3 cellular contexts compared by ENCODE assay signal in genomic region chr1:156393095-156393494, GRCh38.
TF ChIP-seq lines count a peak whose summit lies in the region.

No MANE protein-coding gene starts in this region.

TF ChIP-seq in GM23338, 12 proteins besides CTCF, POLR2A, EP300 and RAD21 (continues in another document):
- TF ChIP-seq, protein P1, sequence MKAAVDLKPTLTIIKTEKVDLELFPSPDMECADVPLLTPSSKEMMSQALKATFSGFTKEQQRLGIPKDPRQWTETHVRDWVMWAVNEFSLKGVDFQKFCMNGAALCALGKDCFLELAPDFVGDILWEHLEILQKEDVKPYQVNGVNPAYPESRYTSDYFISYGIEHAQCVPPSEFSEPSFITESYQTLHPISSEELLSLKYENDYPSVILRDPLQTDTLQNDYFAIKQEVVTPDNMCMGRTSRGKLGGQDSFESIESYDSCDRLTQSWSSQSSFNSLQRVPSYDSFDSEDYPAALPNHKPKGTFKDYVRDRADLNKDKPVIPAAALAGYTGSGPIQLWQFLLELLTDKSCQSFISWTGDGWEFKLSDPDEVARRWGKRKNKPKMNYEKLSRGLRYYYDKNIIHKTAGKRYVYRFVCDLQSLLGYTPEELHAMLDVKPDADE (IDR thresholded peaks at IDR 0.05): no peak
- no peak for TF ChIP-seq ZNF462 (CRISPR knock-in tag; IDR thresholded peaks at IDR 0.05)
- TF ChIP-seq EZH2phosphoT487 (IDR thresholded peaks at IDR 0.05; ENCODE audit: unreplicated experiment): no peak
- TF ChIP-seq EZH2 (IDR thresholded peaks at IDR 0.05; ENCODE audit: low read depth, unreplicated experiment): no peak
- no peak for TF ChIP-seq JUNB (IDR thresholded peaks at IDR 0.05; ENCODE audit: unreplicated experiment)

TF ChIP-seq in GM12878, 131 proteins besides CTCF, POLR2A, EP300 and RAD21:
- no peak for TF ChIP-seq RCOR1 (conservative IDR thresholded peaks at IDR 0.05; ENCODE audit: low read depth, low read length)
- no peak for TF ChIP-seq NKRF (conservative IDR thresholded peaks at IDR 0.05)
- no peak for TF ChIP-seq EED (IDR thresholded peaks at IDR 0.05; ENCODE audit: low read depth)
- TF ChIP-seq MEF2B (IDR thresholded peaks at IDR 0.05; ENCODE audit: partially characterized antibody, poor library complexity, severe bottlenecking): peak; percentile 93
- TF ChIP-seq, protein P2, sequence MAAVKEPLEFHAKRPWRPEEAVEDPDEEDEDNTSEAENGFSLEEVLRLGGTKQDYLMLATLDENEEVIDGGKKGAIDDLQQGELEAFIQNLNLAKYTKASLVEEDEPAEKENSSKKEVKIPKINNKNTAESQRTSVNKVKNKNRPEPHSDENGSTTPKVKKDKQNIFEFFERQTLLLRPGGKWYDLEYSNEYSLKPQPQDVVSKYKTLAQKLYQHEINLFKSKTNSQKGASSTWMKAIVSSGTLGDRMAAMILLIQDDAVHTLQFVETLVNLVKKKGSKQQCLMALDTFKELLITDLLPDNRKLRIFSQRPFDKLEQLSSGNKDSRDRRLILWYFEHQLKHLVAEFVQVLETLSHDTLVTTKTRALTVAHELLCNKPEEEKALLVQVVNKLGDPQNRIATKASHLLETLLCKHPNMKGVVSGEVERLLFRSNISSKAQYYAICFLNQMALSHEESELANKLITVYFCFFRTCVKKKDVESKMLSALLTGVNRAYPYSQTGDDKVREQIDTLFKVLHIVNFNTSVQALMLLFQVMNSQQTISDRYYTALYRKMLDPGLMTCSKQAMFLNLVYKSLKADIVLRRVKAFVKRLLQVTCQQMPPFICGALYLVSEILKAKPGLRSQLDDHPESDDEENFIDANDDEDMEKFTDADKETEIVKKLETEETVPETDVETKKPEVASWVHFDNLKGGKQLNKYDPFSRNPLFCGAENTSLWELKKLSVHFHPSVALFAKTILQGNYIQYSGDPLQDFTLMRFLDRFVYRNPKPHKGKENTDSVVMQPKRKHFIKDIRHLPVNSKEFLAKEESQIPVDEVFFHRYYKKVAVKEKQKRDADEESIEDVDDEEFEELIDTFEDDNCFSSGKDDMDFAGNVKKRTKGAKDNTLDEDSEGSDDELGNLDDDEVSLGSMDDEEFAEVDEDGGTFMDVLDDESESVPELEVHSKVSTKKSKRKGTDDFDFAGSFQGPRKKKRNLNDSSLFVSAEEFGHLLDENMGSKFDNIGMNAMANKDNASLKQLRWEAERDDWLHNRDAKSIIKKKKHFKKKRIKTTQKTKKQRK (IDR thresholded peaks at IDR 0.05; ENCODE audit: low read depth, low read length): no peak
- no peak for TF ChIP-seq SUZ12 (IDR thresholded peaks at IDR 0.05; ENCODE audit: unreplicated experiment)
- TF ChIP-seq GATAD2B (conservative IDR thresholded peaks at IDR 0.05; ENCODE audit: low read depth): 0 out of 2 replicates have a peak, but pooled peaks have one; percentile 37
- no peak for TF ChIP-seq NFIC (IDR thresholded peaks at IDR 0.05; ENCODE audit: low read depth, low read length)
- TF ChIP-seq, protein P3, sequence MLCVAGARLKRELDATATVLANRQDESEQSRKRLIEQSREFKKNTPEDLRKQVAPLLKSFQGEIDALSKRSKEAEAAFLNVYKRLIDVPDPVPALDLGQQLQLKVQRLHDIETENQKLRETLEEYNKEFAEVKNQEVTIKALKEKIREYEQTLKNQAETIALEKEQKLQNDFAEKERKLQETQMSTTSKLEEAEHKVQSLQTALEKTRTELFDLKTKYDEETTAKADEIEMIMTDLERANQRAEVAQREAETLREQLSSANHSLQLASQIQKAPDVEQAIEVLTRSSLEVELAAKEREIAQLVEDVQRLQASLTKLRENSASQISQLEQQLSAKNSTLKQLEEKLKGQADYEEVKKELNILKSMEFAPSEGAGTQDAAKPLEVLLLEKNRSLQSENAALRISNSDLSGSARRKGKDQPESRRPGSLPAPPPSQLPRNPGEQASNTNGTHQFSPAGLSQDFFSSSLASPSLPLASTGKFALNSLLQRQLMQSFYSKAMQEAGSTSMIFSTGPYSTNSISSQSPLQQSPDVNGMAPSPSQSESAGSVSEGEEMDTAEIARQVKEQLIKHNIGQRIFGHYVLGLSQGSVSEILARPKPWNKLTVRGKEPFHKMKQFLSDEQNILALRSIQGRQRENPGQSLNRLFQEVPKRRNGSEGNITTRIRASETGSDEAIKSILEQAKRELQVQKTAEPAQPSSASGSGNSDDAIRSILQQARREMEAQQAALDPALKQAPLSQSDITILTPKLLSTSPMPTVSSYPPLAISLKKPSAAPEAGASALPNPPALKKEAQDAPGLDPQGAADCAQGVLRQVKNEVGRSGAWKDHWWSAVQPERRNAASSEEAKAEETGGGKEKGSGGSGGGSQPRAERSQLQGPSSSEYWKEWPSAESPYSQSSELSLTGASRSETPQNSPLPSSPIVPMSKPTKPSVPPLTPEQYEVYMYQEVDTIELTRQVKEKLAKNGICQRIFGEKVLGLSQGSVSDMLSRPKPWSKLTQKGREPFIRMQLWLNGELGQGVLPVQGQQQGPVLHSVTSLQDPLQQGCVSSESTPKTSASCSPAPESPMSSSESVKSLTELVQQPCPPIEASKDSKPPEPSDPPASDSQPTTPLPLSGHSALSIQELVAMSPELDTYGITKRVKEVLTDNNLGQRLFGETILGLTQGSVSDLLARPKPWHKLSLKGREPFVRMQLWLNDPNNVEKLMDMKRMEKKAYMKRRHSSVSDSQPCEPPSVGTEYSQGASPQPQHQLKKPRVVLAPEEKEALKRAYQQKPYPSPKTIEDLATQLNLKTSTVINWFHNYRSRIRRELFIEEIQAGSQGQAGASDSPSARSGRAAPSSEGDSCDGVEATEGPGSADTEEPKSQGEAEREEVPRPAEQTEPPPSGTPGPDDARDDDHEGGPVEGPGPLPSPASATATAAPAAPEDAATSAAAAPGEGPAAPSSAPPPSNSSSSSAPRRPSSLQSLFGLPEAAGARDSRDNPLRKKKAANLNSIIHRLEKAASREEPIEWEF (IDR thresholded peaks at IDR 0.05; ENCODE audit: insufficient replicate concordance, low read depth, low read length): no peak
- no peak for TF ChIP-seq BMI1 (IDR thresholded peaks at IDR 0.05; ENCODE audit: borderline replicate concordance)
- TF ChIP-seq NR2C1 (IDR thresholded peaks at IDR 0.05): peak; percentile 69
- TF ChIP-seq SP1 (IDR thresholded peaks at IDR 0.05; ENCODE audit: low read depth, low read length): no peak
- peak; percentile 76 for TF ChIP-seq NR2F1 (conservative IDR thresholded peaks at IDR 0.05)

TF ChIP-seq in H1, 55 proteins besides CTCF, POLR2A, EP300 and RAD21:
- peak; percentile 49; the same call in 1 of the 2 replicates for TF ChIP-seq KDM1A (IDR thresholded peaks at IDR 0.05; ENCODE audit: borderline replicate concordance, low read length)
- no peak for TF ChIP-seq FOSL1 (IDR thresholded peaks at IDR 0.05; ENCODE audit: insufficient read depth, low read depth, low read length)
